1 cellular context compared by ENCODE assay signal in the genomic region with DNA sequence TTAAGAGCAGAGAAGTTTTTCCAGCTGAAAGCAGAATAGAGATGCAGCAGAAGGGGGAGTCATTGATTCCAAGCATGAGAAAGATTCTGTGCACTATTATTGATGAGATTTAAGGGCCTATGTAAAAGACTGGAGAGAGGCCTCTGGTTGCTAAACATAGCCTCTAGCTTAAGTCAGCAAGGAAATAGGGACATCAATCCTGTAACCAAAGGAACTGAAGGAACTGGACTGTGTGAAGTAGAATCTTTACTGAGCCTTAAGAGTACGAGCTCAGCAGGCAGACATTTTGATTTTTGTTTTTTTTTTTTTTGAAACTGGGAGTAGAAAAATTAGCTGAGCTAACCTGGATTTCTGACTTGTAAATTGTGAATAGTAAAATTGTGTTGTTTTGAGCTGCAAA.
TF ChIP-seq lines count a peak whose summit lies in the region.

No MANE protein-coding gene starts in this region.

TF ChIP-seq in SK-N-SH, 30 proteins besides CTCF, POLR2A, EP300 and RAD21 (continued from another document):
- TF ChIP-seq, protein P1, sequence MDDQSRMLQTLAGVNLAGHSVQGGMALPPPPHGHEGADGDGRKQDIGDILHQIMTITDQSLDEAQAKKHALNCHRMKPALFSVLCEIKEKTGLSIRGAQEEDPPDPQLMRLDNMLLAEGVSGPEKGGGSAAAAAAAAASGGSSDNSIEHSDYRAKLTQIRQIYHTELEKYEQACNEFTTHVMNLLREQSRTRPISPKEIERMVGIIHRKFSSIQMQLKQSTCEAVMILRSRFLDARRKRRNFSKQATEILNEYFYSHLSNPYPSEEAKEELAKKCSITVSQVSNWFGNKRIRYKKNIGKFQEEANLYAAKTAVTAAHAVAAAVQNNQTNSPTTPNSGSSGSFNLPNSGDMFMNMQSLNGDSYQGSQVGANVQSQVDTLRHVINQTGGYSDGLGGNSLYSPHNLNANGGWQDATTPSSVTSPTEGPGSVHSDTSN (IDR thresholded peaks at IDR 0.05), result no peak
- no peak for TF ChIP-seq TAF1 (IDR thresholded peaks at IDR 0.05; ENCODE audit: borderline replicate concordance, low read depth, low read length)
- no peak for TF ChIP-seq RFX5 (IDR thresholded peaks at IDR 0.05; ENCODE audit: low read length)
- TF ChIP-seq JUND (IDR thresholded peaks at IDR 0.05), result no peak
- no peak for TF ChIP-seq YY1 (IDR thresholded peaks at IDR 0.05; ENCODE audit: low read depth)
- TF ChIP-seq GABPA (IDR thresholded peaks at IDR 0.05; ENCODE audit: low read depth), result no peak
- TF ChIP-seq, protein P2, sequence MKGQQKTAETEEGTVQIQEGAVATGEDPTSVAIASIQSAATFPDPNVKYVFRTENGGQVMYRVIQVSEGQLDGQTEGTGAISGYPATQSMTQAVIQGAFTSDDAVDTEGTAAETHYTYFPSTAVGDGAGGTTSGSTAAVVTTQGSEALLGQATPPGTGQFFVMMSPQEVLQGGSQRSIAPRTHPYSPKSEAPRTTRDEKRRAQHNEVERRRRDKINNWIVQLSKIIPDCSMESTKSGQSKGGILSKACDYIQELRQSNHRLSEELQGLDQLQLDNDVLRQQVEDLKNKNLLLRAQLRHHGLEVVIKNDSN (IDR thresholded peaks at IDR 0.05; ENCODE audit: borderline replicate concordance, low read depth), result no peak
- TF ChIP-seq CHD2 (IDR thresholded peaks at IDR 0.05; ENCODE audit: low read length, partially characterized antibody), result no peak
- TF ChIP-seq GATA2 (CRISPR knock-in tag; IDR thresholded peaks at IDR 0.05), result no peak
- TF ChIP-seq NFIC (IDR thresholded peaks at IDR 0.05; ENCODE audit: borderline replicate concordance), result no peak
